Comparison of ENCODE assay signal across 1 cellular context in the genomic region with DNA sequence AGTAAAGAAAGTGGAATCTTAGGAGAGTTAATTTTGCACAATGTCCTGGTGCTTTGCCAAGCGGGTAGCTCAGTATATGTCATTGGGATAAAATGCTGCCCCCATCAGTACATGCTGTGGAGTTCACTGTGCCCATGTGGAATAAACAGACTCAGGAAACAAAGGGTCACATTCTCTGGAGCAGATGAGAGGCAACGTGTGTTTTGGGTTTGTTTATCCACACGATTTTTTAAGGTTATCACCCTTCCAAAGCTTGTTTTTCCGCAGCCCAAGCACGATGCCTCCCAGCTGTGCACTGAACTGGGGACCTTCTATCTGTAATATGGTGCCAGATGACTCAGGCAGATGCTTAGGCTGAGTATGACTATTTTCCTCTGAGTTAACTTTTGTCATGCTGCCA.
TF ChIP-seq lines count a peak whose summit lies in the region.

No MANE protein-coding gene starts in this region.

TF ChIP-seq in HepG2, 621 proteins besides CTCF, POLR2A, EP300 and RAD21:
- no peak for TF ChIP-seq POLR2AphosphoS2 (IDR thresholded peaks at IDR 0.05; ENCODE audit: low read depth, low read length)
- no peak for TF ChIP-seq KDM1A (CRISPR knock-in tag; IDR thresholded peaks at IDR 0.05)
- TF ChIP-seq, protein P1, sequence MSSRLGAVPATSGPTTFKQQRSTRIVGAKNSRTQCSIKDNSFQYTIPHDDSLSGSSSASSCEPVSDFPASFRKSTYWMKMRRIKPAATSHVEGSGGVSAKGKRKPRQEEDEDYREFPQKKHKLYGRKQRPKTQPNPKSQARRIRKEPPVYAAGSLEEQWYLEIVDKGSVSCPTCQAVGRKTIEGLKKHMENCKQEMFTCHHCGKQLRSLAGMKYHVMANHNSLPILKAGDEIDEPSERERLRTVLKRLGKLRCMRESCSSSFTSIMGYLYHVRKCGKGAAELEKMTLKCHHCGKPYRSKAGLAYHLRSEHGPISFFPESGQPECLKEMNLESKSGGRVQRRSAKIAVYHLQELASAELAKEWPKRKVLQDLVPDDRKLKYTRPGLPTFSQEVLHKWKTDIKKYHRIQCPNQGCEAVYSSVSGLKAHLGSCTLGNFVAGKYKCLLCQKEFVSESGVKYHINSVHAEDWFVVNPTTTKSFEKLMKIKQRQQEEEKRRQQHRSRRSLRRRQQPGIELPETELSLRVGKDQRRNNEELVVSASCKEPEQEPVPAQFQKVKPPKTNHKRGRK (CRISPR knock-in tag; IDR thresholded peaks at IDR 0.05): no peak
- no peak for TF ChIP-seq ZNF768 (CRISPR knock-in tag; IDR thresholded peaks at IDR 0.05)
- TF ChIP-seq GPBP1L1 (CRISPR knock-in tag; IDR thresholded peaks at IDR 0.05): no peak
- no peak for TF ChIP-seq TCF7L2 (IDR thresholded peaks at IDR 0.05; ENCODE audit: low read depth, low read length)
- TF ChIP-seq BATF2 (CRISPR knock-in tag; IDR thresholded peaks at IDR 0.05): no peak
- no peak for TF ChIP-seq KLF6 (CRISPR knock-in tag; IDR thresholded peaks at IDR 0.05)
- TF ChIP-seq ZNF263 (CRISPR knock-in tag; IDR thresholded peaks at IDR 0.05): no peak
- TF ChIP-seq ZNF879 (CRISPR knock-in tag; IDR thresholded peaks at IDR 0.05): no peak
- no peak for TF ChIP-seq NBN (conservative IDR thresholded peaks at IDR 0.05)
- TF ChIP-seq TBX2 (CRISPR knock-in tag; IDR thresholded peaks at IDR 0.05; ENCODE audit: borderline replicate concordance): no peak
- TF ChIP-seq NCOA1 (CRISPR knock-in tag; IDR thresholded peaks at IDR 0.05): no peak
- TF ChIP-seq ZNF160 (CRISPR knock-in tag; IDR thresholded peaks at IDR 0.05): no peak
- no peak for TF ChIP-seq MED13 (CRISPR knock-in tag; IDR thresholded peaks at IDR 0.05)
- TF ChIP-seq TBL1XR1 (IDR thresholded peaks at IDR 0.05; ENCODE audit: borderline replicate concordance, low read length, partially characterized antibody): no peak
- TF ChIP-seq, protein P2, sequence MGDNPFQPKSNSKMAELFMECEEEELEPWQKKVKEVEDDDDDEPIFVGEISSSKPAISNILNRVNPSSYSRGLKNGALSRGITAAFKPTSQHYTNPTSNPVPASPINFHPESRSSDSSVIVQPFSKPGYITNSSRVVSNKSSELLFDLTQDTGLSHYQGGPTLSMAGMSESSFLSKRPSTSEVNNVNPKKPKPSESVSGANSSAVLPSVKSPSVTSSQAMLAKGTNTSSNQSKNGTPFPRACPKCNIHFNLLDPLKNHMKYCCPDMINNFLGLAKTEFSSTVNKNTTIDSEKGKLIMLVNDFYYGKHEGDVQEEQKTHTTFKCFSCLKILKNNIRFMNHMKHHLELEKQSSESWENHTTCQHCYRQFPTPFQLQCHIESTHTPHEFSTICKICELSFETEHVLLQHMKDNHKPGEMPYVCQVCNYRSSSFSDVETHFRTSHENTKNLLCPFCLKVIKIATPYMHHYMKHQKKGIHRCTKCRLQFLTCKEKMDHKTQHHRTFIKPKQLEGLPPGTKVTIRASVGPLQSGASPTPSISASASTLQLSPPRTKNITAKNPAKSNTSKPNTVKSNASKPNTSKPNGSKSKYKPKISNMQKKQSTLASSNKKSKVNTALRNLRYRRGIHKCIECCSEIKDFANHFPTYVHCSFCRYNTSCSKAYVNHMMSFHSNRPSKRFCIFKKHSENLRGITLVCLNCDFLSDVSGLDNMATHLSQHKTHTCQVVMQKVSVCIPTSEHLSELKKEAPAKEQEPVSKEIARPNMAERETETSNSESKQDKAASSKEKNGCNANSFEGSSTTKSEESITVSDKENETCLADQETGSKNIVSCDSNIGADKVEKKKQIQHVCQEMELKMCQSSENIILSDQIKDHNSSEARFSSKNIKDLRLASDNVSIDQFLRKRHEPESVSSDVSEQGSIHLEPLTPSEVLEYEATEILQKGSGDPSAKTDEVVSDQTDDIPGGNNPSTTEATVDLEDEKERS (CRISPR knock-in tag; IDR thresholded peaks at IDR 0.05): no peak
- TF ChIP-seq LCORL (IDR thresholded peaks at IDR 0.05): no peak
- no peak for TF ChIP-seq LCORL (CRISPR knock-in tag; IDR thresholded peaks at IDR 0.05)
- no peak for TF ChIP-seq SALL1 (CRISPR knock-in tag; IDR thresholded peaks at IDR 0.05)
